ENCODE assay signal across 21 cellular contexts in genomic region chr9:99559776-99560175, GRCh38.
A peak's percentile ranks its signal among the peaks of the same experiment; 100 is the strongest.
DNase-seq lines count a peak whose midpoint lies in the region; ATAC-seq, FAIRE-seq and TF ChIP-seq lines count a peak whose summit lies in the region.
"Had no signal": no experiment of that assay in that cellular context is flagged by ENCODE, and none has a peak within 500 bp of the region (broad histone marks: within the 10 kb centered on the region; RNA-seq: fewer than 3 reads in every experiment).

No MANE protein-coding gene starts in this region.

- H3K4me3 ChIP-seq in bronchial epithelial cell (ENCODE audit: low read depth, low read length) (no peak overlapping the region), mucosa of descending colon (no peak overlapping the region)
- H3K4me3 ChIP-seq: A549; BLaER1 treated with 17β-estradiol and CSF1 and Interleukin-3, amounts not matched to agents 10 nM and 100 nM; GM12878 had no signal

- no peak for FAIRE-seq in bronchial epithelial cell (lab: Jason Lieb, UNC)
- FAIRE-seq: A549, GM12892, GM18507 had no signal

- no peaks in the 10 kb centered on the region for H3K27me3 ChIP-seq in bronchial epithelial cell (ENCODE audit: control insufficient read depth, insufficient read depth, low read length)
- H3K27me3 ChIP-seq: BLaER1 treated with 17β-estradiol and CSF1 and Interleukin-3, amounts not matched to agents 10 nM and 100 nM had no signal

- no peaks in the 10 kb centered on the region for H3K4me1 ChIP-seq in mucosa of descending colon (ENCODE audit: low read depth)
- H3K4me1 ChIP-seq: A549; BLaER1 treated with 17β-estradiol and CSF1 and Interleukin-3, amounts not matched to agents 10 nM and 100 nM had no signal

- H3K9me3 ChIP-seq in mucosa of descending colon, result no peaks in the 10 kb centered on the region
- H3K9me3 ChIP-seq: A549 had no signal

- intact Hi-C loops in mucosa of descending colon (cut with DNase I, micrococcal nuclease), result no loop called here

- H3K36me3 ChIP-seq in bronchial epithelial cell (ENCODE audit: control insufficient read depth, insufficient read depth, low read length), result no peaks in the 10 kb centered on the region
- H3K36me3 ChIP-seq in mucosa of descending colon (ENCODE audit: low read depth), result no peaks in the 10 kb centered on the region
- H3K36me3 ChIP-seq: BLaER1 treated with 17β-estradiol and CSF1 and Interleukin-3, amounts not matched to agents 10 nM and 100 nM had no signal

- no peak for TF ChIP-seq CTCF in bronchial epithelial cell (IDR thresholded peaks at IDR 0.05; ENCODE audit: insufficient read depth, low read length, severe bottlenecking)
- no peak for TF ChIP-seq CTCF in mucosa of descending colon (IDR thresholded peaks at IDR 0.05)

- DNase-seq in COLO829 (ENCODE audit: low spot score) (peak; percentile 82), bronchial epithelial cell (ENCODE audit: low read depth) (peak; percentile 1), foreskin melanocyte (peak; percentile 71), mucosa of descending colon (no peak), amygdala (lab: John Stamatoyannopoulos, UW) (no peak)
- DNase-seq: AML-193; CD4-positive, alpha-beta T cell; CD8-positive, alpha-beta T cell; COR-L47; DMS 273 treated with DMSO at 0.1 percent for 48 hours; DMS153; DMS53; DMS79; DND-41; EL; GDM1 had no signal

- ATAC-seq in mucosa of descending colon, result no peak
- ATAC-seq: A549; CD8-positive, alpha-beta T cell; GM12878 had no signal

Comparison
In these comparisons a context has a peak if more than half of its experiments do, and no peak if none do; other contexts are left out.
1. DNase-seq: peak in COLO829 (single experiment), bronchial epithelial cell (single experiment) and foreskin melanocyte (single experiment); none in mucosa of descending colon (0 of 3) and amygdala (0 of 56).